Comparison of ENCODE assay signal across 12 cellular contexts in the genomic region with DNA sequence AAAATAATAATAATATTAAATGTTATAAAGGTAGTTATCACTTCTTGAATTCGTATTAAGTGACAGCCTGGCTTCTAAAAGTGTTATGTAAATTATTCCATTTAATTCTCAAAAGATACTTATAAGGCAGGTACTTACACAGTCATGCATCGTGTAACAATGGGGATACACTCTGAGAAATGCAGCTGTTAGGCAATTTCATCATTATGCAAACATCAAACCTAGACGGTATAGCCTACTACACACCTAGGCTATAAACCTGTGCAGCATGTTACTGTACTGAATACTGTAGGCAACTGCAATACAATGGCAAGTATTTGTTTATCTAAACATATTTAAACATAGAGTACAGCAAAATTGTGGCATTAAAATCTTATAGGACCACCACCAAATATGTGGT. TPM values are rescaled to one million over a fixed set of nuclear protein-coding genes. Genes with fewer than 3 reads are reported as not detected.
DNase-seq lines count a peak whose midpoint lies in the region; ATAC-seq and TF ChIP-seq lines count a peak whose summit lies in the region.
"Had no signal": no experiment of that assay in that cellular context is flagged by ENCODE, and none has a peak within 500 bp of the region (broad histone marks: within the 10 kb centered on the region; RNA-seq: fewer than 3 reads in every experiment).

No MANE protein-coding gene starts in this region.

- no peaks in the 10 kb centered on the region for H3K27me3 Mint-ChIP-seq in activated CD8-positive, alpha-beta memory T cell treated with anti-CD3 and anti-CD28 coated beads, Interleukin-2, amount 10 ng/mL, durations not matched to agents 7 days and 5 days

- peaks cover 27% of the 10 kb centered on the region for H3K4me1 ChIP-seq in Panc1 (ENCODE audit: control insufficient read depth, insufficient read depth, low read length)
- peaks cover 2% of the 10 kb centered on the region for H3K4me1 ChIP-seq in right cardiac atrium (ENCODE audit: control insufficient read depth, insufficient read depth, low read length)
- peaks cover 19% of the 10 kb centered on the region for H3K4me1 ChIP-seq in stomach smooth muscle (ENCODE audit: control insufficient read depth, insufficient read depth, low read length)

- H3K9ac ChIP-seq in stomach smooth muscle (ENCODE audit: low read length in 2 of 2) = no peak overlapping the region

- ATAC-seq in activated CD8-positive, alpha-beta memory T cell treated with anti-CD3 and anti-CD28 coated beads, Interleukin-2, amount 10 ng/mL, durations not matched to agents 7 days and 5 days = no peak
- ATAC-seq in Panc1 (no peak), right cardiac atrium (no peak), GM21423 (IDR thresholded peaks at IDR 0.05; ENCODE audit: unreplicated experiment) (no peak), HG02798 (IDR thresholded peaks at IDR 0.05; ENCODE audit: poor library complexity, unreplicated experiment) (no peak)
- ATAC-seq: HCT116 had no signal

- H3K27me3 ChIP-seq in Panc1 (ENCODE audit: control insufficient read depth, insufficient read depth, low read length) (no peaks in the 10 kb centered on the region), right cardiac atrium (ENCODE audit: control insufficient read depth, insufficient read depth) (no peaks in the 10 kb centered on the region), stomach smooth muscle (ENCODE audit: control insufficient read depth in 1 of 2, insufficient read depth in 2 of 2, low read length in 2 of 2) (no peaks in the 10 kb centered on the region)

- no TSS peak for BruUV-seq in Panc1 (replicated peaks; lab: Mats Ljungman, UMichigan)

- TF ChIP-seq CTCF in Panc1 (IDR thresholded peaks at IDR 0.05) = no peak

- peak overlapping the region; percentile 82 for H3K27ac ChIP-seq in Panc1 (ENCODE audit: low read length)
- H3K27ac ChIP-seq in right cardiac atrium (ENCODE audit: low read length) = no peak overlapping the region
- no peak overlapping the region for H3K27ac ChIP-seq in stomach smooth muscle (ENCODE audit: low read length)

- H3K4me3 Mint-ChIP-seq in activated CD8-positive, alpha-beta memory T cell treated with anti-CD3 and anti-CD28 coated beads, Interleukin-2, amount 10 ng/mL, durations not matched to agents 7 days and 5 days = peak overlapping the region; percentile 95

- peaks cover 3% of the 10 kb centered on the region for H3K9me3 Mint-ChIP-seq in activated CD8-positive, alpha-beta memory T cell treated with anti-CD3 and anti-CD28 coated beads, Interleukin-2, amount 10 ng/mL, durations not matched to agents 7 days and 5 days (ENCODE audit: low read depth)

- H3K36me3 ChIP-seq in Panc1 (ENCODE audit: control insufficient read depth, insufficient read depth, low read length) = no peaks in the 10 kb centered on the region
- no peaks in the 10 kb centered on the region for H3K36me3 ChIP-seq in stomach smooth muscle (ENCODE audit: control insufficient read depth in 2 of 2, insufficient read depth in 2 of 2, low read length in 2 of 2)

- H3K9me3 ChIP-seq in Panc1 (ENCODE audit: control insufficient read depth, insufficient read depth, low read depth, low read length) = no peaks in the 10 kb centered on the region
- no peaks in the 10 kb centered on the region for H3K9me3 ChIP-seq in right cardiac atrium (ENCODE audit: control insufficient read depth, low read length)
- no peaks in the 10 kb centered on the region for H3K9me3 ChIP-seq in stomach smooth muscle (ENCODE audit: control insufficient read depth in 2 of 2, low read length in 2 of 2)

- CTCF ChIA-PET in activated CD8-positive, alpha-beta memory T cell treated with anti-CD3 and anti-CD28 coated beads, Interleukin-2, amount 10 ng/mL, durations not matched to agents 7 days and 5 days (lab: Charles Lee) = interaction anchor here (2.1 kb wide), 1 partner anchor 20 kb away, joined by 13 read pairs; a partner anchor contains a TSS
- CTCF ChIA-PET in Panc1 (lab: Charles Lee) = interaction anchor here (0.5 kb wide), 1 partner anchor 19 kb away, joined by 3 read pairs; no protein-coding TSS in a partner anchor

- H3K36me3 Mint-ChIP-seq in activated CD8-positive, alpha-beta memory T cell treated with anti-CD3 and anti-CD28 coated beads, Interleukin-2, amount 10 ng/mL, durations not matched to agents 7 days and 5 days = peaks cover 54% of the 10 kb centered on the region

- intact Hi-C loops in Panc1 (cut with micrococcal nuclease; ENCODE audit: unreplicated experiment) = no loop called here
- intact Hi-C loops in right cardiac atrium (cut with DNase I) = loop anchor here in 1 of 4 donors (5.0 kb wide), 1 partner anchor 137 kb away; no protein-coding TSS in a partner anchor

- peak overlapping the region; percentile 49 to 91 for H3K4me3 ChIP-seq in Panc1 (ENCODE audit: low read depth in 2 of 2, low read length in 2 of 2)
- H3K4me3 ChIP-seq in right cardiac atrium (ENCODE audit: low read length) = peak overlapping the region; percentile 91
- H3K4me3 ChIP-seq in stomach smooth muscle (ENCODE audit: low read length in 2 of 2) = peak overlapping the region; percentile 33 to 80

- POLR2A ChIA-PET in Panc1 (lab: Charles Lee) = no interaction called here

- in situ Hi-C loops in Panc1 (cut with HindIII; ENCODE audit: low pct_unique_long_range_greater_than_20kb, low sequenced_read_pairs) = no loop called here

- WGBS in right cardiac atrium = 29% methylated on average over 3 of the region's 3 CpGs

- H3K27ac Mint-ChIP-seq in activated CD8-positive, alpha-beta memory T cell treated with anti-CD3 and anti-CD28 coated beads, Interleukin-2, amount 10 ng/mL, durations not matched to agents 7 days and 5 days = peak overlapping the region; percentile 32

- DNase-seq in activated CD8-positive, alpha-beta memory T cell treated with anti-CD3 and anti-CD28 coated beads, Interleukin-2, amount 10 ng/mL, durations not matched to agents 7 days and 5 days = no peak
- no peak for DNase-seq in activated CD8-positive, alpha-beta memory T cell treated with anti-CD3 and anti-CD28 coated beads, Interleukin-2, amount 50 U/mL, for 4 hours
- DNase-seq in Panc1 (ENCODE audit: low read depth, low spot score) (no peak), right cardiac atrium (no peak), NCI-H446 treated with DMSO at 0.1 percent for 48 hours (lab: John Stamatoyannopoulos, UW) (no peak)
- DNase-seq: kidney glomerular epithelial cell had no signal

- peaks cover 57% of the 10 kb centered on the region for H3K4me1 Mint-ChIP-seq in activated CD8-positive, alpha-beta memory T cell treated with anti-CD3 and anti-CD28 coated beads, Interleukin-2, amount 10 ng/mL, durations not matched to agents 7 days and 5 days

RNA-seq across cellular contexts. Expression of a gene that starts 1.5 kb away (rescaled TPM):
- total RNA-seq in activated CD8-positive, alpha-beta memory T cell treated with anti-CD3 and anti-CD28 coated beads, Interleukin-2, amount 10 ng/mL, durations not matched to agents 7 days and 5 days = 100 to 1,000 TPM in 1 of 2 experiments, 10 to 100 TPM in 1; 45.8 to 107 TPM
- total RNA-seq in Panc1 (2021; ENCODE audit: unreplicated experiment) (43.8 TPM), right cardiac atrium (10 to 100 TPM; 12.6 to 41.2 (median 29.0) TPM)
- polyA plus RNA-seq in Panc1 (2012; ENCODE audit: insufficient read length) = 12.1 TPM
- 35.9 TPM for polyA plus RNA-seq in right cardiac atrium

RNA-seq across cellular contexts. Expression of a gene that starts 16.0 kb away (rescaled TPM):
- total RNA-seq in activated CD8-positive, alpha-beta memory T cell treated with anti-CD3 and anti-CD28 coated beads, Interleukin-2, amount 10 ng/mL, durations not matched to agents 7 days and 5 days = under 1 TPM in 1 of 2 experiments, not detected in 1; 0.29 TPM
- total RNA-seq in Panc1 (2021; ENCODE audit: unreplicated experiment) = not detected
- polyA plus RNA-seq in Panc1 (2012; ENCODE audit: insufficient read length) = not detected
- not detected for total RNA-seq in right cardiac atrium
- polyA plus RNA-seq in right cardiac atrium = not detected
- total RNA-seq: osteocyte had no signal
- polyA plus RNA-seq: esophagus had no signal

RNA-seq across cellular contexts. Expression of a gene that starts 20.5 kb away (rescaled TPM):
- total RNA-seq in activated CD8-positive, alpha-beta memory T cell treated with anti-CD3 and anti-CD28 coated beads, Interleukin-2, amount 10 ng/mL, durations not matched to agents 7 days and 5 days = 10 to 100 TPM; 30.2 to 40.3 TPM
- total RNA-seq in Panc1 (2021; ENCODE audit: unreplicated experiment) (11.1 TPM), right cardiac atrium (10 to 100 TPM; 12.2 to 16.7 (median 16.3) TPM)
- polyA plus RNA-seq in Panc1 (2012; ENCODE audit: insufficient read length) = 3.6 TPM
- polyA plus RNA-seq in right cardiac atrium = 9.2 TPM
